ENCODE assay signal across 8 cellular contexts in the genomic region with DNA sequence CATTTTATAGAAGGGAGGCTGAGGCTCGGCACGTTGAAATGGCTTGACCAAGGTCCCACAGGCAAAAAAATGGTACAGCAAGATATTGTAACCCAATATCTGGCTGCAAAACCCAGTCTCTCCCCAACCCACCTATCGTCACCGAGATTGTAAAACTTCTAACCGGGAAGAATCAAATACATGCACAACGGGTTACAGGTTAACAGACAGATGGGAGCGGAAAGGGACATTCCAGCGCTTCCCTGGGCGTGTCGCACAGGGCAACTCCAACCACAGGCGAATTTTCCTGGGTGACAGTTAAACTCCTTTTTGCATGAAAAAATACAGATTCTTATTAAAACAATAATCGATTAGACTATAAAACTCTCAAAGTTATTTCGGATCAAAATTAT. TPM values are rescaled to one million over a fixed set of nuclear protein-coding genes. Genes with fewer than 3 reads are reported as not detected.
DNase-seq lines count a peak whose midpoint lies in the region; ATAC-seq and TF ChIP-seq lines count a peak whose summit lies in the region.

No MANE protein-coding gene starts in this region.

- in situ Hi-C loops in Panc1 (cut with HindIII; ENCODE audit: low pct_unique_long_range_greater_than_20kb, low sequenced_read_pairs) = no loop called here

- intact Hi-C loops in Panc1 (cut with micrococcal nuclease; ENCODE audit: unreplicated experiment) = no loop called here

- H3K9me3 ChIP-seq in Panc1 (ENCODE audit: control insufficient read depth, insufficient read depth, low read depth, low read length) = no peaks in the 10 kb centered on the region
- H3K9me3 ChIP-seq in effector memory CD4-positive, alpha-beta T cell (ENCODE audit: control insufficient read depth, low read length) = no peaks in the 10 kb centered on the region
- no peaks in the 10 kb centered on the region for H3K9me3 ChIP-seq in muscle layer of colon (ENCODE audit: low read length)

- POLR2A ChIA-PET in Panc1 (lab: Charles Lee) = interaction anchor here (0.6 to 0.7 kb wide), 2 partner anchors 32 to 35 kb away, joined by 6 to 8 read pairs; no protein-coding TSS in a partner anchor

- H3K27ac ChIP-seq in Panc1 (ENCODE audit: low read length) = peak overlapping the region; percentile 97
- H3K27ac ChIP-seq in effector memory CD4-positive, alpha-beta T cell (ENCODE audit: insufficient read depth, low read length, poor library complexity, severe bottlenecking) = peak overlapping the region; percentile 76
- H3K27ac ChIP-seq in muscle layer of colon (ENCODE audit: low read depth, low read length) = peak overlapping the region; percentile 96

- CTCF ChIA-PET in Panc1 (lab: Charles Lee) = no interaction called here

- peak overlapping the region; percentile 52 for H3K4me3 ChIP-seq in GM12864 (ENCODE audit: low read depth, low read length)
- peak overlapping the region; percentile 59 to 78 for H3K4me3 ChIP-seq in Panc1 (ENCODE audit: low read depth in 2 of 2, low read length in 2 of 2)
- peak overlapping the region; percentile 79 for H3K4me3 ChIP-seq in effector memory CD4-positive, alpha-beta T cell (ENCODE audit: insufficient read depth, low read depth, low read length, poor library complexity, severe bottlenecking)
- H3K4me3 ChIP-seq in muscle layer of colon (ENCODE audit: low read depth in 1 of 2, low read length in 2 of 2) = peak overlapping the region; percentile 34 to 71

- peaks cover 32% of the 10 kb centered on the region for H3K4me1 ChIP-seq in Panc1 (ENCODE audit: control insufficient read depth, insufficient read depth, low read length)
- peaks cover 37% of the 10 kb centered on the region for H3K4me1 ChIP-seq in effector memory CD4-positive, alpha-beta T cell (ENCODE audit: control insufficient read depth, insufficient read depth, low read length, poor library complexity, severe bottlenecking)
- H3K4me1 ChIP-seq in muscle layer of colon (ENCODE audit: insufficient read depth, low read length) = peaks cover 11% of the 10 kb centered on the region

- ATAC-seq in HG02571 (IDR thresholded peaks at IDR 0.05; ENCODE audit: unreplicated experiment) (peak; percentile 18), Panc1 (peak; percentile 67)

- H3K36me3 ChIP-seq in Panc1 (ENCODE audit: control insufficient read depth, insufficient read depth, low read length) (no peaks in the 10 kb centered on the region), muscle layer of colon (ENCODE audit: insufficient read depth, low read length) (no peaks in the 10 kb centered on the region)
- no peaks in the 10 kb centered on the region for H3K36me3 ChIP-seq in effector memory CD4-positive, alpha-beta T cell (ENCODE audit: control insufficient read depth, insufficient read depth, low read length)

- TF ChIP-seq CTCF in GM12864 (IDR thresholded peaks at IDR 0.05; ENCODE audit: low read depth, low read length, missing control alignments) (no peak), Panc1 (IDR thresholded peaks at IDR 0.05) (no peak)

- BruUV-seq in Panc1 (replicated peaks; lab: Mats Ljungman, UMichigan) = TSS peak; percentile 98

- H3K27me3 ChIP-seq in Panc1 (ENCODE audit: control insufficient read depth, insufficient read depth, low read length) = no peaks in the 10 kb centered on the region
- no peaks in the 10 kb centered on the region for H3K27me3 ChIP-seq in effector memory CD4-positive, alpha-beta T cell (replicated peaks; ENCODE audit: control insufficient read depth, insufficient read depth, low read length, poor library complexity, severe bottlenecking)
- H3K27me3 ChIP-seq in muscle layer of colon (ENCODE audit: control insufficient read depth in 1 of 2, insufficient read depth in 2 of 2, low read length in 2 of 2) = no peaks in the 10 kb centered on the region

- no peak for DNase-seq in GM12864 (ENCODE audit: low read depth)
- DNase-seq in Panc1 (ENCODE audit: low read depth, low spot score) = no peak
- no peak for DNase-seq in effector memory CD4-positive, alpha-beta T cell
- DNase-seq in SIG-M5 (lab: John Stamatoyannopoulos, UW) = no peak
- no peak for DNase-seq in NCI-H1436 (lab: John Stamatoyannopoulos, UW)
- DNase-seq in DMS 273 (lab: John Stamatoyannopoulos, UW; ENCODE audit: unreplicated experiment) = no peak

- H3K9ac ChIP-seq in muscle layer of colon (ENCODE audit: low read length) = peak overlapping the region; percentile 47

RNA-seq across cellular contexts. Expression of gene JUN, which starts 31.8 kb away (rescaled TPM):
- 70.0 TPM for total RNA-seq in Panc1 (2021; ENCODE audit: unreplicated experiment)
- polyA plus RNA-seq in Panc1 (2012; ENCODE audit: insufficient read length) = 74.0 TPM
